Comparison of ENCODE assay signal across 15 cellular contexts in genomic region chr1:147264158-147264768, GRCh38. TPM values are rescaled to one million over a fixed set of nuclear protein-coding genes. Genes with fewer than 3 reads are reported as not detected.
DNase-seq lines count a peak whose midpoint lies in the region; ATAC-seq and TF ChIP-seq lines count a peak whose summit lies in the region.
"Had no signal": no experiment of that assay in that cellular context is flagged by ENCODE, and none has a peak within 500 bp of the region (broad histone marks: within the 10 kb centered on the region; RNA-seq: fewer than 3 reads in every experiment).

No MANE protein-coding gene starts in this region.

- H3K27me3 ChIP-seq in mammary epithelial cell (ENCODE audit: insufficient read depth, low read length) = no peaks in the 10 kb centered on the region
- no peaks in the 10 kb centered on the region for H3K27me3 ChIP-seq in effector memory CD4-positive, alpha-beta T cell (replicated peaks; ENCODE audit: control insufficient read depth, insufficient read depth, low read length, poor library complexity, severe bottlenecking)

- no TSS peak for BruUV-seq in mammary epithelial cell (replicated peaks; lab: Mats Ljungman, UMichigan)

- H3K27me3 Mint-ChIP-seq in T-cell = no peaks in the 10 kb centered on the region
- H3K27me3 Mint-ChIP-seq: activated naive CD8-positive, alpha-beta T cell treated with anti-CD3 and anti-CD28 coated beads, Interleukin-2, amount 50 U/mL, for 24 hours; stimulated activated naive CD8-positive, alpha-beta T cell treated with anti-CD3 and anti-CD28 coated beads, Interleukin-15, Interleukin-2, amounts not matched to agents 100 ng/mL and 50 ng/mL, for 24 hours had no signal

- CTCF ChIA-PET in mammary epithelial cell (lab: Charles Lee; ENCODE audit: low non-redundant PET) = no interaction called here
- CTCF ChIA-PET in T-cell (lab: Charles Lee) = no interaction called here

- in situ Hi-C loops in mammary epithelial cell (cut with MboI; ENCODE audit: low sequenced_read_pairs in 2 of 2) = no loop called here

- H3K4me3 ChIP-seq in mammary epithelial cell (replicated peaks in 1 of 3; ENCODE audit: insufficient read depth in 1 of 3, low read depth in 2 of 3, low read length in 3 of 3) = no peak overlapping the region
- H3K4me3 ChIP-seq in effector memory CD4-positive, alpha-beta T cell (ENCODE audit: insufficient read depth, low read depth, low read length, poor library complexity, severe bottlenecking) = no peak overlapping the region

- DNase-seq in AG20443 (ENCODE audit: low spot score) (peak; percentile 78), M059J (ENCODE audit: low read depth) (peak; percentile 43), mammary epithelial cell (peak; percentile 67), hepatic stellate cell (ENCODE audit: low spot score) (peak; percentile 30), islet precursor cell (no peak), T-cell (no peak)
- no peak for DNase-seq in effector memory CD4-positive, alpha-beta T cell
- DNase-seq in stimulated activated naive CD4-positive, alpha-beta T cell (lab: John Stamatoyannopoulos, UW) = no peak
- DNase-seq: activated CD4-positive, alpha-beta T cell treated with anti-CD3 and anti-CD28 coated beads for 48 hours; activated naive CD8-positive, alpha-beta T cell treated with anti-CD3 and anti-CD28 coated beads, Interleukin-2, amount 50 U/mL, for 24 hours; COR-L47; NCI-H1436 treated with DMSO at 0.1 percent for 48 hours had no signal

- POLR2A ChIA-PET in T-cell (lab: Charles Lee) = no interaction called here

- H3K9me3 Mint-ChIP-seq in T-cell = no peaks in the 10 kb centered on the region
- H3K9me3 Mint-ChIP-seq: activated naive CD8-positive, alpha-beta T cell treated with anti-CD3 and anti-CD28 coated beads, Interleukin-2, amount 50 U/mL, for 24 hours; stimulated activated naive CD8-positive, alpha-beta T cell treated with anti-CD3 and anti-CD28 coated beads, Interleukin-15, Interleukin-2, amounts not matched to agents 100 ng/mL and 50 ng/mL, for 24 hours had no signal

- intact Hi-C loops in mammary epithelial cell (cut with micrococcal nuclease) = no loop called here

- WGBS in mammary epithelial cell (ENCODE audit: low coverage, missing lambda C conversion rate) = 69% methylated on average over 3 of the region's 3 CpGs

- H3K36me3 ChIP-seq in mammary epithelial cell (ENCODE audit: insufficient read depth, low read length) = peaks cover 11% of the 10 kb centered on the region
- peaks cover 32% of the 10 kb centered on the region for H3K36me3 ChIP-seq in effector memory CD4-positive, alpha-beta T cell (ENCODE audit: control insufficient read depth, insufficient read depth, low read length)

- H3K36me3 Mint-ChIP-seq in T-cell = peaks cover 83% of the 10 kb centered on the region

- no peaks in the 10 kb centered on the region for H3K79me2 ChIP-seq in mammary epithelial cell (ENCODE audit: insufficient read depth, low read length)

- no peaks in the 10 kb centered on the region for H4K20me1 ChIP-seq in mammary epithelial cell (ENCODE audit: insufficient read depth, low read length)

- H3K4me2 ChIP-seq in mammary epithelial cell (ENCODE audit: insufficient read depth, low read depth, low read length) = peak overlapping the region; percentile 41

- no peak overlapping the region for H2AFZ ChIP-seq in mammary epithelial cell (ENCODE audit: low read depth, low read length)

- no peaks in the 10 kb centered on the region for H3K4me1 Mint-ChIP-seq in T-cell
- H3K4me1 Mint-ChIP-seq: activated naive CD8-positive, alpha-beta T cell treated with anti-CD3 and anti-CD28 coated beads, Interleukin-2, amount 50 U/mL, for 24 hours had no signal

- no peaks in the 10 kb centered on the region for H3K9me3 ChIP-seq in mammary epithelial cell (replicated peaks; ENCODE audit: insufficient read depth, low read length)
- no peaks in the 10 kb centered on the region for H3K9me3 ChIP-seq in effector memory CD4-positive, alpha-beta T cell (ENCODE audit: control insufficient read depth, low read length)

- TF ChIP-seq CTCF in mammary epithelial cell (conservative IDR thresholded peaks at IDR 0.05 in 1 of 2, IDR thresholded peaks at IDR 0.05 in 1 of 2; ENCODE audit: extremely low read depth in 1 of 2, insufficient read depth in 1 of 2, low read depth in 1 of 2, low read length in 2 of 2) = no peak

- H3K27ac Mint-ChIP-seq in T-cell = no peak overlapping the region

- H3K27ac ChIP-seq in mammary epithelial cell (ENCODE audit: insufficient read depth, low read depth, low read length) = peak overlapping the region; percentile 29
- H3K27ac ChIP-seq in effector memory CD4-positive, alpha-beta T cell (ENCODE audit: insufficient read depth, low read length, poor library complexity, severe bottlenecking) = no peak overlapping the region

- peaks cover 17% of the 10 kb centered on the region for H3K4me1 ChIP-seq in mammary epithelial cell (ENCODE audit: insufficient read depth, low read length)
- H3K4me1 ChIP-seq in effector memory CD4-positive, alpha-beta T cell (ENCODE audit: control insufficient read depth, insufficient read depth, low read length, poor library complexity, severe bottlenecking) = no peaks in the 10 kb centered on the region

- dilution Hi-C loops in mammary epithelial cell (cut with HindIII; ENCODE audit: low sequenced_read_pairs) = no loop called here

- no peak overlapping the region for H3K4me3 Mint-ChIP-seq in T-cell
- H3K4me3 Mint-ChIP-seq: activated naive CD8-positive, alpha-beta T cell treated with anti-CD3 and anti-CD28 coated beads, Interleukin-2, amount 50 U/mL, for 24 hours; stimulated activated naive CD8-positive, alpha-beta T cell treated with anti-CD3 and anti-CD28 coated beads, Interleukin-15, Interleukin-2, amounts not matched to agents 100 ng/mL and 50 ng/mL, for 24 hours had no signal

- ATAC-seq in T-cell (replicated peaks in 1 of 4) = no peak
- ATAC-seq: activated naive CD8-positive, alpha-beta T cell treated with anti-CD3 and anti-CD28 coated beads, Interleukin-2, amount 50 U/mL, for 24 hours; HCT116; Panc1 had no signal

- H3K9ac ChIP-seq in mammary epithelial cell (ENCODE audit: insufficient read depth, low read length) = no peak overlapping the region

RNA-seq across cellular contexts. Expression of gene CHD1L, which starts 21.8 kb away (rescaled TPM):
- total RNA-seq in M059J (2014; rRNA removed; shearing (Covaris generic)) = 20.3 and 25.8 TPM in 2 replicates
- total RNA-seq in mammary epithelial cell (10 to 100 TPM; 33.0 to 50.9 TPM), T-cell (10 to 100 TPM; 25.1 to 43.9 (median 33.8) TPM)
- polyA plus RNA-seq in mammary epithelial cell = 26.0 TPM
- 25.7 TPM for polyA minus RNA-seq in mammary epithelial cell

RNA-seq across cellular contexts. Expression of gene FMO5, which starts 39.1 kb away (rescaled TPM):
- total RNA-seq in M059J (2014; rRNA removed; shearing (Covaris generic)) = 0.54 TPM in 2 replicates
- total RNA-seq in mammary epithelial cell (1 to 10 TPM in 1 of 2 donors, under 1 TPM in 1; 0.94 to 1.3 TPM), T-cell (1 to 10 TPM in 1 of 5 donors, under 1 TPM in 4; 0.23 to 1.4 (median 0.95) TPM)
- polyA plus RNA-seq in mammary epithelial cell = 0.58 TPM
- not detected for polyA minus RNA-seq in mammary epithelial cell

Comparison
In these comparisons a context has a peak if more than half of its experiments do, and no peak if none do; other contexts are left out.
1. DNase-seq: peak in AG20443 (single experiment), M059J (single experiment), mammary epithelial cell (single experiment) and hepatic stellate cell (single experiment); none in effector memory CD4-positive, alpha-beta T cell (0 of 3), stimulated activated naive CD4-positive, alpha-beta T cell (0 of 6), islet precursor cell (single experiment) and T-cell (0 of 34).